8 cellular contexts compared by ENCODE assay signal in genomic region chr12:3892631-3893030, GRCh38.
"Had no signal": no experiment of that assay in that cellular context is flagged by ENCODE, and none has a peak within 500 bp of the region (broad histone marks: within the 10 kb centered on the region; RNA-seq: fewer than 3 reads in every experiment).

No MANE protein-coding gene starts in this region.

- ATAC-seq: HepG2 had no signal

- H3K27ac Mint-ChIP-seq: H9, HFFc6, IgD-negative memory B cell had no signal

- H3K4me3 Mint-ChIP-seq: H9, HFFc6, IgD-negative memory B cell had no signal

- H3K9me3 Mint-ChIP-seq: H9, HFFc6, IgD-negative memory B cell had no signal

- H3K4me3 ChIP-seq: GM23248 had no signal

- DNase-seq: GM23248, H9, HCEC 1CT, HFFc6, KBM-7 had no signal

- H3K36me3 Mint-ChIP-seq: IgD-negative memory B cell had no signal

- H3K27ac ChIP-seq: GM23248, HL-60 had no signal
